8 cellular contexts compared by ENCODE assay signal in the genomic region with DNA sequence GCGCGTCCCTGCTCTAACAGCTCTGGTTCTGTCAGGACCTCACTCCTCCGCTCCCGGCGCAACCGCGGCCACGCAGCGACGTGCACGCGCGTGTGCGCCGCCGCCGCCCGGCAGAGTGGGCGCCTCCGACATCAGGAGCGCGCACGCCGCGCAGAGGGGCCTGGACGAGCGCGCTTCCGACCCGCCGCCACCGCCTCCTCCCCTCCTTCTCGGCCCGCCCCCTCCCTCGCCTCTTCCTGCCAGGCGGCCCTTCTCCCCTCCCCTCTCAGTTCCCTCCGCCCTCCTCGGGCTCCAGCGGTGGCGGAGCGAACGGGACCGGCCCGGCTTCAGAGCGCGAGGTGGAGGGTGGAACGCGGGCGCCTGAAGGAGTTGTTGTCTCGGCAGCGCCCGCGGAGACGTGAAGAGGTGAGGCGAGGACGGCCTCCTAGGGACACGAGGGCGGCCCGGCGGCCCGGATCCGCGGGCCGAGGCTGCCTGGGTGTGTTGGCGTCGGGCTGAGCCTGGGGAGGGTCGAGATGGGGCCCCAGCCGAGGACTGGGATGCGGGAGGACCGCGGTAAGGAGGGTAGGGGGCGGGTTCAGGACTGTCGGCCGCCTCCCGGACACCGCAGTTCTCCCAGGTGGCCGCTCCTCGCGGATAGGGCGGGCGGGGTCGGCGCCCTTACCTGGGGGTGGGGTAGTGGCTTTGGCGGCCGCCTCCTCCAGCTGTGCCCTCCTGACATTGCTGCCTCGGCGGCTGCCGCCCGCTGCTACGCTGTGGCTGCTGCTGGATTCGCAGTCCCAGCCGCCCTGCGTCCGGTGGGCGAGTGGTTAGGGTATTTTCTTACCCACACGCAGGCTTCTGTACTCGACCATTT. TPM values are rescaled to one million over a fixed set of nuclear protein-coding genes. Genes with fewer than 3 reads are reported as not detected.
DNase-seq lines count a peak whose midpoint lies in the region; ATAC-seq and TF ChIP-seq lines count a peak whose summit lies in the region.

A gene (plus strand): TSS at position 268 of the 856 bp plus-strand sequence.

- ATAC-seq in GM19328 (IDR thresholded peaks at IDR 0.05; ENCODE audit: unreplicated experiment): peak; percentile 55
- ATAC-seq in HG03469 (IDR thresholded peaks at IDR 0.05; ENCODE audit: unreplicated experiment): peak; percentile 34
- ATAC-seq in left colon: peak; percentile 92

- H3K27ac ChIP-seq in coronary artery: peak within 1 kb of the TSS; percentile 77 to 88

- H3K9me3 Mint-ChIP-seq in activated CD4-positive, alpha-beta T cell treated with anti-CD3 and anti-CD28 coated beads, Interleukin-2, amount 10 ng/mL, durations not matched to agents 7 days and 5 days: no peaks in the 10 kb centered on the region

- POLR2A ChIA-PET in BJ (lab: Charles Lee): interaction anchor here (0.6 kb wide), 1 partner anchor 291 kb away, joined by 4 read pairs; a partner anchor contains a TSS
- POLR2A ChIA-PET in activated CD4-positive, alpha-beta T cell treated with anti-CD3 and anti-CD28 coated beads, Interleukin-2, amount 10 ng/mL, durations not matched to agents 7 days and 5 days (lab: Charles Lee): no interaction called here

- peaks cover 8% of the 10 kb centered on the region for H3K36me3 Mint-ChIP-seq in activated CD4-positive, alpha-beta T cell treated with anti-CD3 and anti-CD28 coated beads, Interleukin-2, amount 10 ng/mL, durations not matched to agents 7 days and 5 days (ENCODE audit: low read depth)

- TF ChIP-seq CTCF in BJ (IDR thresholded peaks at IDR 0.05; ENCODE audit: insufficient read depth, low read depth, low read length): no peak
- no peak for TF ChIP-seq CTCF in coronary artery (IDR thresholded peaks at IDR 0.05)

- H3K4me3 Mint-ChIP-seq in activated CD4-positive, alpha-beta T cell treated with anti-CD3 and anti-CD28 coated beads, Interleukin-2, amount 10 ng/mL, durations not matched to agents 7 days and 5 days: peak within 1 kb of the TSS; percentile 93

- no peaks in the 10 kb centered on the region for H3K27me3 ChIP-seq in BJ (ENCODE audit: control insufficient read depth, insufficient read depth, low read length)

- peak within 1 kb of the TSS; percentile 96 for H3K27ac Mint-ChIP-seq in activated CD4-positive, alpha-beta T cell treated with anti-CD3 and anti-CD28 coated beads, Interleukin-2, amount 10 ng/mL, durations not matched to agents 7 days and 5 days

- DNase-seq in BJ (ENCODE audit: low read depth) (peak; percentile 71), NCI-H526 treated with DMSO at 0.1 percent for 48 hours (lab: John Stamatoyannopoulos, UW) (peak; percentile 98), coronary artery (ENCODE audit: low spot score) (peak; percentile 96), left colon (peak; percentile 95)
- DNase-seq in activated CD4-positive, alpha-beta T cell treated with anti-CD3 and anti-CD28 coated beads, Interleukin-2, amount 10 ng/mL, durations not matched to agents 7 days and 5 days: peak; percentile 94
- DNase-seq in stimulated activated CD4-positive, alpha-beta T cell treated with anti-CD3 and anti-CD28 coated beads, Interleukin-1b, Interleukin-23, amount 100 ng/mL, for 4 hours (ENCODE audit: low read depth in 2 of 2): peak; percentile 91 to 92

- CTCF ChIA-PET in BJ (lab: Yijun Ruan, JAX): interaction anchor here (1.0 kb wide), 1 partner anchor 24 kb away, joined by 3 read pairs; no protein-coding TSS in a partner anchor
- CTCF ChIA-PET in activated CD4-positive, alpha-beta T cell treated with anti-CD3 and anti-CD28 coated beads, Interleukin-2, amount 10 ng/mL, durations not matched to agents 7 days and 5 days (lab: Charles Lee): interaction anchor here (1.2 kb wide), 1 partner anchor 47 kb away, joined by 4 read pairs; no protein-coding TSS in a partner anchor

- H3K4me3 ChIP-seq in BJ (ENCODE audit: low read depth, low read length): peak within 1 kb of the TSS; percentile 83
- peak within 1 kb of the TSS; percentile 86 for H3K4me3 ChIP-seq in coronary artery

- no peaks in the 10 kb centered on the region for H3K27me3 Mint-ChIP-seq in activated CD4-positive, alpha-beta T cell treated with anti-CD3 and anti-CD28 coated beads, Interleukin-2, amount 10 ng/mL, durations not matched to agents 7 days and 5 days

- H3K4me1 Mint-ChIP-seq in activated CD4-positive, alpha-beta T cell treated with anti-CD3 and anti-CD28 coated beads, Interleukin-2, amount 10 ng/mL, durations not matched to agents 7 days and 5 days: peaks cover 51% of the 10 kb centered on the region

- intact Hi-C loops in left colon (cut with DNase I, micrococcal nuclease): no loop called here

- H3K36me3 ChIP-seq in BJ (ENCODE audit: control insufficient read depth, insufficient read depth, low read length): no peaks in the 10 kb centered on the region

RNA-seq across cellular contexts. Expression of the gene that starts here (rescaled TPM):
- polyA plus RNA-seq in BJ (2011; rRNA removed): 15.9 and 20.1 TPM in 2 replicates
- polyA minus RNA-seq in BJ (2011; rRNA and poly(A)+ RNA removed): 23.8 and 27.0 TPM in 2 replicates
- 10 to 100 TPM; 47.4 to 53.3 TPM for total RNA-seq in activated CD4-positive, alpha-beta T cell treated with anti-CD3 and anti-CD28 coated beads, Interleukin-2, amount 10 ng/mL, durations not matched to agents 7 days and 5 days
- total RNA-seq in left colon: 10 to 100 TPM; 67.8 to 70.4 TPM

Comparison
In these comparisons a context has a peak if more than half of its experiments do, and no peak if none do; other contexts are left out.
1. Peak in every context shown above with its lines: DNase-seq, ATAC-seq, H3K4me3 ChIP-seq and H3K27ac ChIP-seq.
2. ATAC-seq: peak in every context shown above with its lines; median percentile 92 in left colon; 55 in GM19328; 34 in HG03469.